Comparison of ENCODE assay signal across 1 cellular context in the genomic region with DNA sequence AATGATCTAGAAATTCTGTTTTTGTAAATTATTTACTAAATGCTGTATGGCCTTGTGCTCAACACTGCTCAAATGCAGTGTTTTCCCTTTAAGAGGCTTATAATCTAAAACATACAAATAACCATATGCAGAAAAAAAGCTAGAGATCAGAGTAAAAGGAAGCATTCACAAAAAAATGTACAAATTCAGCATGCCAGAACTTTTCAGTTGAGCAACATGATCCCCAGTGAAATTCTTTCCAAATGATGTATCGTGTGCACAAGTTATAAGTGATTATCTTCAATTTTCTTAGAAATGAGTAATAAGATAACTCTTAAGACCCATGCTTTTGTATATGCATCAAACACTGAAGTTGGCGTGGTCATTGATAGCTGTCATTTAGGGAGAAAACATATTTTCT.
TF ChIP-seq lines count a peak whose summit lies in the region.

No MANE protein-coding gene starts in this region.

TF ChIP-seq in HepG2, 621 proteins besides CTCF, POLR2A, EP300 and RAD21:
- TF ChIP-seq, protein P1, sequence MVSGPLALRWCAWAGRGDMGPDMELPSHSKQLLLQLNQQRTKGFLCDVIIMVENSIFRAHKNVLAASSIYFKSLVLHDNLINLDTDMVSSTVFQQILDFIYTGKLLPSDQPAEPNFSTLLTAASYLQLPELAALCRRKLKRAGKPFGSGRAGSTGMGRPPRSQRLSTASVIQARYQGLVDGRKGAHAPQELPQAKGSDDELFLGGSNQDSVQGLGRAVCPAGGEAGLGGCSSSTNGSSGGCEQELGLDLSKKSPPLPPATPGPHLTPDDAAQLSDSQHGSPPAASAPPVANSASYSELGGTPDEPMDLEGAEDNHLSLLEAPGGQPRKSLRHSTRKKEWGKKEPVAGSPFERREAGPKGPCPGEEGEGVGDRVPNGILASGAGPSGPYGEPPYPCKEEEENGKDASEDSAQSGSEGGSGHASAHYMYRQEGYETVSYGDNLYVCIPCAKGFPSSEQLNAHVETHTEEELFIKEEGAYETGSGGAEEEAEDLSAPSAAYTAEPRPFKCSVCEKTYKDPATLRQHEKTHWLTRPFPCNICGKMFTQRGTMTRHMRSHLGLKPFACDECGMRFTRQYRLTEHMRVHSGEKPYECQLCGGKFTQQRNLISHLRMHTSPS (CRISPR knock-in tag; IDR thresholded peaks at IDR 0.05; ENCODE audit: low read depth) = no peak
- TF ChIP-seq SNAPC2 (CRISPR knock-in tag; IDR thresholded peaks at IDR 0.05) = no peak
- TF ChIP-seq MLLT10 (CRISPR knock-in tag; IDR thresholded peaks at IDR 0.05) = peak; percentile 5; the same call in 1 of the 2 replicates
- no peak for TF ChIP-seq MAFK (conservative IDR thresholded peaks at IDR 0.05 in 1 of 2, IDR thresholded peaks at IDR 0.05 in 1 of 2; ENCODE audit: low read length in 2 of 2)
- no peak for TF ChIP-seq RXRB (CRISPR knock-in tag; IDR thresholded peaks at IDR 0.05; ENCODE audit: borderline replicate concordance)
- TF ChIP-seq AGO2 (optimal IDR thresholded peaks at IDR 0.05; ENCODE audit: low read depth, low read length) = peak; percentile 39
- TF ChIP-seq RBFOX2 (IDR thresholded peaks at IDR 0.05; ENCODE audit: low read depth, low read length) = peak; percentile 76
